Comparison of ENCODE assay signal across 19 cellular contexts in the genomic region with DNA sequence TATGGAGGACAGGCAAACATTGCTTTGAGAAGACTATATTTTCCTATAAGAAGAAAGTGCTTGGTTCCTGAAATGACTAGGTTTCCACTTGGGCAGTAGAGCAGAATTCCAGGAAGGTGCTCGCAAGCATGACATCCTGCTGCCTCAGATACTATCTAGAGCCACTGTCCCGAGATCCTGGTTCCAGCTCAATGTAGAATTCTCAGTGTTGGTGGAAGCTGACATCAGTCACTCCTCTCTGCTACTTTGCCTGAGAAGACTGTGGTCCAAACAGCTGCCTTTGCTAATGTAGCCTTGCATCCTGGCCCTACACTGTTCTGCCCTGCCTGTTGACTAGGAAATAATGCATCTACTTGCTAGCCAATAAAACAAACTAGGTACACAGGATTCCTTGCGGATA.
"Had no signal": no experiment of that assay in that cellular context is flagged by ENCODE, and none has a peak within 500 bp of the region (broad histone marks: within the 10 kb centered on the region; RNA-seq: fewer than 3 reads in every experiment).

No MANE protein-coding gene starts in this region.

- FAIRE-seq: keratinocyte had no signal

- H3K79me2 ChIP-seq: parathyroid adenoma had no signal

- H3K9me3 Mint-ChIP-seq: immature natural killer cell had no signal

- DNase-seq: effector CD4-positive, alpha-beta T cell; endodermal cell; foreskin melanocyte; immature natural killer cell; left cardiac atrium; naive thymus-derived CD4-positive, alpha-beta T cell; nephron progenitor cell; psoas muscle; retina; spleen; stimulated activated CD4-positive, alpha-beta T cell treated with anti-CD3 and anti-CD28 coated beads, Interleukin-15, amount 100 ng/mL, for 24 hours; stimulated activated CD4-positive, alpha-beta T cell treated with anti-CD3 and anti-CD28 coated beads, Interleukin-1b, Interleukin-23, amount 100 ng/mL, for 48 hours; stimulated activated CD4-positive, alpha-beta T cell treated with anti-CD3 and anti-CD28 coated beads, Interleukin-4, amount 100 ng/mL, for 24 hours; stimulated activated naive CD4-positive, alpha-beta T cell; trophoblast cell had no signal

- H3K4me3 ChIP-seq: coronary artery, psoas muscle, spleen had no signal

- H3K27ac Mint-ChIP-seq: endodermal cell; immature natural killer cell; naive thymus-derived CD4-positive, alpha-beta T cell; nephron progenitor cell had no signal

- H3K27ac ChIP-seq: coronary artery, parathyroid adenoma, psoas muscle, spleen had no signal

- H3K36me3 ChIP-seq: spleen had no signal

- ATAC-seq: left cardiac atrium; naive thymus-derived CD4-positive, alpha-beta T cell; psoas muscle; sciatic nerve had no signal

- H3K4me3 Mint-ChIP-seq: endodermal cell; immature natural killer cell; naive thymus-derived CD4-positive, alpha-beta T cell; nephron progenitor cell had no signal

- H3K27me3 ChIP-seq: spleen had no signal

- H3K4me1 Mint-ChIP-seq: immature natural killer cell had no signal

- H3K9ac ChIP-seq: parathyroid adenoma had no signal

- H3K9me3 ChIP-seq: psoas muscle had no signal

- H3K36me3 Mint-ChIP-seq: immature natural killer cell had no signal

- H2AFZ ChIP-seq: parathyroid adenoma had no signal
